In the genomic region with DNA sequence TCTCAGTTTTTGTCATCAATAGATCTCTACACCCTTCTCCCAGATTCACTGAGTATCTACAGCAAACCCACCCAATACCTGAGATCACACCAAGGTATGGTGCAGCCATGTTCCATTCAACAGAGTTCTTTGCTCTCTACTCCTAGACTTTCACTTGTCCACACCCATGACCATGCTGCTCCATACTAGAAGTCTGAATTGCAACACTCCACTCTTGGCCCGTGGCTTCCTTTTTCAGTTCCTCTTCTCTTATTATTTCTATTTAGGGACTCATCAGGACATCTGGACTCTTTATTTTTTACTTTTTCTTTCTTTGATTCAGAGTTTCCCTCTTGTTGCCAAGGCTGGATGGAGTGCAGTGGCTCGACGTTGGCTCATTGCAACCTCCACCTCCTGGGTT, we compare ENCODE assay signal across 10 cellular contexts. TPM values are rescaled to one million over a fixed set of nuclear protein-coding genes. Genes with fewer than 3 reads are reported as not detected.
DNase-seq lines count a peak whose midpoint lies in the region; ATAC-seq and TF ChIP-seq lines count a peak whose summit lies in the region.
"Had no signal": no experiment of that assay in that cellular context is flagged by ENCODE, and none has a peak within 500 bp of the region (broad histone marks: within the 10 kb centered on the region; RNA-seq: fewer than 3 reads in every experiment).

No MANE protein-coding gene starts in this region.

- H3K9me3 Mint-ChIP-seq in GM23338: no peaks in the 10 kb centered on the region; the same call in 2 of the 3 replicates
- H3K9me3 Mint-ChIP-seq in activated CD8-positive, alpha-beta T cell treated with anti-CD3 and anti-CD28 coated beads for 36 hours: no peaks in the 10 kb centered on the region

- H3K4me2 ChIP-seq in GM23338: no peak overlapping the region

- H2AFZ ChIP-seq in GM23338: no peak overlapping the region

- peaks cover 64% of the 10 kb centered on the region for H3K36me3 Mint-ChIP-seq in GM23338 (ENCODE audit: low read depth)
- peaks cover 34% of the 10 kb centered on the region for H3K36me3 Mint-ChIP-seq in activated CD8-positive, alpha-beta T cell treated with anti-CD3 and anti-CD28 coated beads for 36 hours (ENCODE audit: low read depth)

- H3K4me1 ChIP-seq in GM23338 (ENCODE audit: insufficient read depth): peaks cover 15% of the 10 kb centered on the region
- peaks cover 46 to 81% of the 10 kb centered on the region in 2 donors for H3K4me1 ChIP-seq in left lung

- peaks cover 29% of the 10 kb centered on the region for H3F3A ChIP-seq in GM23338 (replicated peaks; ENCODE audit: low read depth)

- H3K4me3 Mint-ChIP-seq in GM23338: no peak overlapping the region; the same call in 2 of the 3 replicates
- H3K4me3 Mint-ChIP-seq in activated CD8-positive, alpha-beta T cell treated with anti-CD3 and anti-CD28 coated beads for 36 hours: peak overlapping the region; percentile 22

- H3K27ac Mint-ChIP-seq in GM23338: 0 out of 2 replicates have a peak overlapping the region, but pooled peaks have one; percentile 3
- peak overlapping the region; percentile 82 for H3K27ac Mint-ChIP-seq in activated CD8-positive, alpha-beta T cell treated with anti-CD3 and anti-CD28 coated beads for 36 hours

- peaks cover 37% of the 10 kb centered on the region for H3K36me3 ChIP-seq in GM23338 (ENCODE audit: insufficient read depth)
- H3K36me3 ChIP-seq in left lung: peaks cover 0 to 52% of the 10 kb centered on the region in 2 donors

- intact Hi-C loops in activated CD8-positive, alpha-beta T cell treated with anti-CD3 and anti-CD28 coated beads for 36 hours (cut with micrococcal nuclease): no loop called here
- intact Hi-C loops in left lung (cut with DNase I): no loop called here

- H3K9me2 ChIP-seq in GM23338 (ENCODE audit: insufficient read depth): no peaks in the 10 kb centered on the region

- no peak overlapping the region for H3K27ac ChIP-seq in GM23338 (ENCODE audit: low read depth)
- H3K27ac ChIP-seq in left lung: peak overlapping the region in 1 of 2 donors; percentile 68
- H3K27ac ChIP-seq in caudate nucleus (ENCODE audit: low read depth, low read length): no peak overlapping the region

- TF ChIP-seq CTCF in AG10803 (conservative IDR thresholded peaks at IDR 0.05; ENCODE audit: low read length): no peak
- TF ChIP-seq CTCF in GM23338 (conservative IDR thresholded peaks at IDR 0.05; ENCODE audit: low read depth in 2 of 2): no peak
- TF ChIP-seq CTCF in activated CD8-positive, alpha-beta T cell treated with anti-CD3 and anti-CD28 coated beads for 36 hours (IDR thresholded peaks at IDR 0.05): no peak
- TF ChIP-seq CTCF in left lung (IDR thresholded peaks at IDR 0.05): no peak

- H3K4me3 ChIP-seq in AG10803 (ENCODE audit: low read length) (no peak overlapping the region), GM23338 (no peak overlapping the region), left lung (no peak overlapping the region)

- H3K27me3 ChIP-seq in GM23338 (ENCODE audit: insufficient read depth): no peaks in the 10 kb centered on the region
- H3K27me3 ChIP-seq in left lung: no peaks in the 10 kb centered on the region

- CTCF ChIA-PET in activated CD8-positive, alpha-beta T cell treated with anti-CD3 and anti-CD28 coated beads for 36 hours (lab: Charles Lee): interaction anchor here (0.6 to 2.6 kb wide), 14 partner anchors 9 to 358 kb away, joined by 3 to 15 read pairs (median 4); a partner anchor contains a TSS

- POLR2A ChIA-PET in activated CD8-positive, alpha-beta T cell treated with anti-CD3 and anti-CD28 coated beads for 36 hours (lab: Charles Lee): interaction anchor here (1.0 to 2.5 kb wide), 12 partner anchors 11 to 153 kb away, joined by 3 to 13 read pairs (median 7); a partner anchor contains a TSS

- peaks cover 96% of the 10 kb centered on the region for H3K79me2 ChIP-seq in GM23338 (replicated peaks; ENCODE audit: insufficient read depth)

- H4K20me1 ChIP-seq in GM23338 (replicated peaks; ENCODE audit: insufficient read depth): peaks cover 68% of the 10 kb centered on the region

- no peak for ATAC-seq in GM23338
- peak; percentile 14 for ATAC-seq in activated CD8-positive, alpha-beta T cell treated with anti-CD3 and anti-CD28 coated beads for 36 hours
- peak; percentile 73 for ATAC-seq in left lung

- H3K9me3 ChIP-seq in left lung: no peaks in the 10 kb centered on the region

- H3K4me1 Mint-ChIP-seq in GM23338: peaks cover 44% of the 10 kb centered on the region
- peaks cover 64% of the 10 kb centered on the region for H3K4me1 Mint-ChIP-seq in activated CD8-positive, alpha-beta T cell treated with anti-CD3 and anti-CD28 coated beads for 36 hours (ENCODE audit: low read depth)

- peaks cover 7% of the 10 kb centered on the region for H3K27me3 Mint-ChIP-seq in GM23338 (ENCODE audit: insufficient read depth, low read depth, poor library complexity)
- no peaks in the 10 kb centered on the region for H3K27me3 Mint-ChIP-seq in activated CD8-positive, alpha-beta T cell treated with anti-CD3 and anti-CD28 coated beads for 36 hours

- DNase-seq in AG10803 (ENCODE audit: low read depth) (peak; percentile 58), GM23338 (ENCODE audit: low spot score) (no peak), left lung (peak in 1 of 2 donors; percentile 51), iPS-NIHi7 (ENCODE audit: extremely low spot score) (no peak), kidney glomerular epithelial cell (lab: John Stamatoyannopoulos, UW) (no peak), caudate nucleus (lab: John Stamatoyannopoulos, UW) (no peak), DMS53 treated with DMSO at 0.1 percent for 48 hours (lab: John Stamatoyannopoulos, UW; ENCODE audit: unreplicated experiment) (no peak)
- no peak for DNase-seq in activated CD8-positive, alpha-beta T cell treated with anti-CD3 and anti-CD28 coated beads for 36 hours
- DNase-seq: activated CD4-positive, alpha-beta T cell treated with anti-CD3 and anti-CD28 coated beads for 1 hour; DND-41 had no signal

TF ChIP-seq in GM23338, 12 proteins besides CTCF, POLR2A, EP300 and RAD21 (continues in another document):
- TF ChIP-seq, protein P1, sequence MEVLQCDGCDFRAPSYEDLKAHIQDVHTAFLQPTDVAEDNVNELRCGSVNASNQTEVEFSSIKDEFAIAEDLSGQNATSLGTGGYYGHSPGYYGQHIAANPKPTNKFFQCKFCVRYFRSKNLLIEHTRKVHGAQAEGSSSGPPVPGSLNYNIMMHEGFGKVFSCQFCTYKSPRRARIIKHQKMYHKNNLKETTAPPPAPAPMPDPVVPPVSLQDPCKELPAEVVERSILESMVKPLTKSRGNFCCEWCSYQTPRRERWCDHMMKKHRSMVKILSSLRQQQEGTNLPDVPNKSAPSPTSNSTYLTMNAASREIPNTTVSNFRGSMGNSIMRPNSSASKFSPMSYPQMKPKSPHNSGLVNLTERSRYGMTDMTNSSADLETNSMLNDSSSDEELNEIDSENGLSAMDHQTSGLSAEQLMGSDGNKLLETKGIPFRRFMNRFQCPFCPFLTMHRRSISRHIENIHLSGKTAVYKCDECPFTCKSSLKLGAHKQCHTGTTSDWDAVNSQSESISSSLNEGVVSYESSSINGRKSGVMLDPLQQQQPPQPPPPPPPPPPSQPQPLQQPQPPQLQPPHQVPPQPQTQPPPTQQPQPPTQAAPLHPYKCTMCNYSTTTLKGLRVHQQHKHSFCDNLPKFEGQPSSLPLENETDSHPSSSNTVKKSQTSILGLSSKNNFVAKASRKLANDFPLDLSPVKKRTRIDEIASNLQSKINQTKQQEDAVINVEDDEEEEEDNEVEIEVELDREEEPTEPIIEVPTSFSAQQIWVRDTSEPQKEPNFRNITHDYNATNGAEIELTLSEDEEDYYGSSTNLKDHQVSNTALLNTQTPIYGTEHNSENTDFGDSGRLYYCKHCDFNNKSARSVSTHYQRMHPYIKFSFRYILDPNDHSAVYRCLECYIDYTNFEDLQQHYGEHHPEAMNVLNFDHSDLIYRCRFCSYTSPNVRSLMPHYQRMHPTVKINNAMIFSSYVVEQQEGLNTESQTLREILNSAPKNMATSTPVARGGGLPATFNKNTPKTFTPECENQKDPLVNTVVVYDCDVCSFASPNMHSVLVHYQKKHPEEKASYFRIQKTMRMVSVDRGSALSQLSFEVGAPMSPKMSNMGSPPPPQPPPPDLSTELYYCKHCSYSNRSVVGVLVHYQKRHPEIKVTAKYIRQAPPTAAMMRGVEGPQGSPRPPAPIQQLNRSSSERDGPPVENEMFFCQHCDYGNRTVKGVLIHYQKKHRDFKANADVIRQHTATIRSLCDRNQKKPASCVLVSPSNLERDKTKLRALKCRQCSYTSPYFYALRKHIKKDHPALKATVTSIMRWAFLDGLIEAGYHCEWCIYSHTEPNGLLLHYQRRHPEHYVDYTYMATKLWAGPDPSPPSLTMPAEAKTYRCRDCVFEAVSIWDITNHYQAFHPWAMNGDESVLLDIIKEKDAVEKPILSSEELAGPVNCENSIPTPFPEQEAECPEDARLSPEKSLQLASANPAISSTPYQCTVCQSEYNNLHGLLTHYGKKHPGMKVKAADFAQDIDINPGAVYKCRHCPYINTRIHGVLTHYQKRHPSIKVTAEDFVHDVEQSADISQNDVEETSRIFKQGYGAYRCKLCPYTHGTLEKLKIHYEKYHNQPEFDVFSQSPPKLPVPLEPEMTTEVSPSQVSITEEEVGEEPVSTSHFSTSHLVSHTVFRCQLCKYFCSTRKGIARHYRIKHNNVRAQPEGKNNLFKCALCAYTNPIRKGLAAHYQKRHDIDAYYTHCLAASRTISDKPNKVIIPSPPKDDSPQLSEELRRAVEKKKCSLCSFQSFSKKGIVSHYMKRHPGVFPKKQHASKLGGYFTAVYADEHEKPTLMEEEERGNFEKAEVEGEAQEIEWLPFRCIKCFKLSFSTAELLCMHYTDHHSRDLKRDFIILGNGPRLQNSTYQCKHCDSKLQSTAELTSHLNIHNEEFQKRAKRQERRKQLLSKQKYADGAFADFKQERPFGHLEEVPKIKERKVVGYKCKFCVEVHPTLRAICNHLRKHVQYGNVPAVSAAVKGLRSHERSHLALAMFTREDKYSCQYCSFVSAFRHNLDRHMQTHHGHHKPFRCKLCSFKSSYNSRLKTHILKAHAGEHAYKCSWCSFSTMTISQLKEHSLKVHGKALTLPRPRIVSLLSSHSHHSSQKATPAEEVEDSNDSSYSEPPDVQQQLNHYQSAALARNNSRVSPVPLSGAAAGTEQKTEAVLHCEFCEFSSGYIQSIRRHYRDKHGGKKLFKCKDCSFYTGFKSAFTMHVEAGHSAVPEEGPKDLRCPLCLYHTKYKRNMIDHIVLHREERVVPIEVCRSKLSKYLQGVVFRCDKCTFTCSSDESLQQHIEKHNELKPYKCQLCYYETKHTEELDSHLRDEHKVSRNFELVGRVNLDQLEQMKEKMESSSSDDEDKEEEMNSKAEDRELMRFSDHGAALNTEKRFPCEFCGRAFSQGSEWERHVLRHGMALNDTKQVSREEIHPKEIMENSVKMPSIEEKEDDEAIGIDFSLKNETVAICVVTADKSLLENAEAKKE (CRISPR knock-in tag; IDR thresholded peaks at IDR 0.05): no peak
- TF ChIP-seq ZNF114 (CRISPR knock-in tag; IDR thresholded peaks at IDR 0.05) (no peak), EZH2 (IDR thresholded peaks at IDR 0.05; ENCODE audit: low read depth, unreplicated experiment) (no peak), ZNF331 (CRISPR knock-in tag; IDR thresholded peaks at IDR 0.05; ENCODE audit: low read depth) (no peak)

RNA-seq across cellular contexts. Expression of a gene that starts 37.1 kb away (rescaled TPM):
- 1,251 and 1,409 TPM in 2 replicates for total RNA-seq in GM23338 (2014; rRNA removed; shearing (Covaris generic))
- 1,271 and 1,283 TPM in 2 replicates for polyA plus RNA-seq in GM23338 (2016; fragmentation: Nextera tagmentation; extraction: Ambion mirVana)
- total RNA-seq in activated CD8-positive, alpha-beta T cell treated with anti-CD3 and anti-CD28 coated beads for 36 hours: 100 to 1,000 TPM; 425 to 440 TPM
- total RNA-seq in left lung: 100 to 1,000 TPM; 437 to 455 TPM
